ENCODE assay signal across 9 cellular contexts in genomic region chr17:74840989-74841666, GRCh38. TPM values are rescaled to one million over a fixed set of nuclear protein-coding genes. Genes with fewer than 3 reads are reported as not detected.
DNase-seq lines count a peak whose midpoint lies in the region; ATAC-seq, FAIRE-seq and TF ChIP-seq lines count a peak whose summit lies in the region.
"Had no signal": no experiment of that assay in that cellular context is flagged by ENCODE, and none has a peak within 500 bp of the region (broad histone marks: within the 10 kb centered on the region; RNA-seq: fewer than 3 reads in every experiment).

No MANE protein-coding gene starts in this region.

- H3K4me3 ChIP-seq in K562 (no peak overlapping the region), stomach smooth muscle (ENCODE audit: low read length in 2 of 2) (no peak overlapping the region), small intestine (ENCODE audit: low read depth in 1 of 2, low read length in 2 of 2) (no peak overlapping the region)
- H3K4me3 ChIP-seq: SJCRH30 had no signal

- H3K27me3 Mint-ChIP-seq in activated T-cell treated with anti-CD3 and anti-CD28 coated beads, Interleukin-2, amount 50 U/mL, for 24 hours = peaks cover 23% of the 10 kb centered on the region

- POLR2A ChIA-PET in K562 (lab: Yijun Ruan, JAX) = interaction anchor here (0.6 to 1.7 kb wide), 6 partner anchors 9 to 536 kb away, joined by 3 to 7 read pairs (median 3); partner anchors contain the start of gene FDXR

- peaks cover 25% of the 10 kb centered on the region for H3K36me3 Mint-ChIP-seq in activated T-cell treated with anti-CD3 and anti-CD28 coated beads, Interleukin-2, amount 50 U/mL, for 24 hours (ENCODE audit: low read depth)

- peak; percentile 66 for ATAC-seq in K562

- H3K9me3 Mint-ChIP-seq in activated T-cell treated with anti-CD3 and anti-CD28 coated beads, Interleukin-2, amount 50 U/mL, for 24 hours = no peaks in the 10 kb centered on the region

- H3K9me3 ChIP-seq in KOPT-K1 (ENCODE audit: insufficient read depth, low read length, poor library complexity, severe bottlenecking) (no peaks in the 10 kb centered on the region), K562 (replicated peaks; ENCODE audit: control insufficient read depth, insufficient read depth, low read depth, low read length) (no peaks in the 10 kb centered on the region), stomach smooth muscle (ENCODE audit: control insufficient read depth in 2 of 2, low read length in 2 of 2) (no peaks in the 10 kb centered on the region), small intestine (ENCODE audit: control insufficient read depth, low read depth) (no peaks in the 10 kb centered on the region)
- H3K9me3 ChIP-seq: SJCRH30 had no signal

- H3K4me1 ChIP-seq in K562 (replicated peaks in 1 of 2; ENCODE audit: control insufficient read depth in 2 of 2, insufficient read depth in 2 of 2, low read length in 2 of 2) = peaks cover 11 to 27% of the 10 kb centered on the region in 2 experiments; a peak in 4 of 5 replicates
- H3K4me1 ChIP-seq in stomach smooth muscle (ENCODE audit: control insufficient read depth, insufficient read depth, low read length) = peaks cover 30% of the 10 kb centered on the region
- H3K4me1 ChIP-seq in small intestine (ENCODE audit: control insufficient read depth in 2 of 2, insufficient read depth in 1 of 2, low read depth in 1 of 2, low read length in 1 of 2) = no peaks in the 10 kb centered on the region

- DNase-seq in K562 (ENCODE audit: extremely low read depth in 1 of 4, low spot score in 3 of 4) (peak; percentile 37 to 67 (median 56)), iris pigment epithelial cell (ENCODE audit: low read depth) (peak; percentile 34), small intestine (no peak), NCI-H345 treated with DMSO at 0.1 percent for 48 hours (lab: John Stamatoyannopoulos, UW; ENCODE audit: unreplicated experiment) (no peak), HuH-7.5 (ENCODE audit: low spot score) (no peak)
- DNase-seq in activated T-cell treated with anti-CD3 and anti-CD28 coated beads, Interleukin-2, amount 50 U/mL, for 24 hours = no peak

- H3K36me3 ChIP-seq in KOPT-K1 (ENCODE audit: insufficient read depth, low read length) (peaks cover 24% of the 10 kb centered on the region; the same call in 1 of the 2 replicates), K562 (ENCODE audit: control insufficient read depth, insufficient read depth, low read length) (no peaks in the 10 kb centered on the region), stomach smooth muscle (ENCODE audit: control insufficient read depth in 2 of 2, insufficient read depth in 2 of 2, low read length in 2 of 2) (peaks cover 0 to 1% of the 10 kb centered on the region in 2 donors), small intestine (ENCODE audit: control insufficient read depth in 2 of 2, insufficient read depth in 2 of 2, low read length in 2 of 2) (no peaks in the 10 kb centered on the region)
- H3K36me3 ChIP-seq: SJCRH30 had no signal

- H3K27ac ChIP-seq in KOPT-K1 (ENCODE audit: low read depth, low read length, poor library complexity, severe bottlenecking) (peak overlapping the region; percentile 23), K562 (ENCODE audit: extremely low read depth, low read depth, low read length) (no peak overlapping the region), stomach smooth muscle (ENCODE audit: low read length) (peak overlapping the region; percentile 31), small intestine (ENCODE audit: low read depth in 1 of 2, low read length in 1 of 2) (no peak overlapping the region)
- H3K27ac ChIP-seq: SJCRH30 had no signal

- in situ Hi-C loops in K562 (cut with MboI) = no loop called here

- peaks cover 17% of the 10 kb centered on the region; the same call in 1 of the 2 replicates for H4K20me1 ChIP-seq in K562 (replicated peaks; ENCODE audit: control insufficient read depth, insufficient read depth, low read length)

- 25% methylated on average over 10 of the region's 13 CpGs for WGBS in K562 (ENCODE audit: insufficient coverage, low coverage, missing lambda C conversion rate)
- 50 to 68% (median 62%) methylated on average over 13 of the region's 13 CpGs for WGBS in small intestine, 3 donors

- H3K4me3 Mint-ChIP-seq in activated T-cell treated with anti-CD3 and anti-CD28 coated beads, Interleukin-2, amount 50 U/mL, for 24 hours = no peak overlapping the region

- no peaks in the 10 kb centered on the region for H3K9me1 ChIP-seq in K562 (ENCODE audit: control insufficient read depth, insufficient read depth, low read length)

- H3K9ac ChIP-seq in K562 (ENCODE audit: insufficient read depth in 1 of 2, low read depth in 2 of 2, low read length in 2 of 2) = peak overlapping the region in 1 of 2 experiments; percentile 65; a peak in 2 of 4 replicates
- H3K9ac ChIP-seq in stomach smooth muscle (ENCODE audit: low read length in 2 of 2) = no peak overlapping the region

- H3K4me2 ChIP-seq in K562 (ENCODE audit: insufficient read depth, low read length) = no peak overlapping the region; the same call in 1 of the 2 replicates

- no peak for TF ChIP-seq RAD21 in K562 (CRISPR knock-in tag; conservative IDR thresholded peaks at IDR 0.05 in 1 of 2, IDR thresholded peaks at IDR 0.05 in 1 of 2)

- peak; percentile 37 for FAIRE-seq in K562 (lab: Jason Lieb, UNC)
- no peak for FAIRE-seq in small intestine (lab: Jason Lieb, UNC)

- BruUV-seq in K562 (replicated peaks; lab: Mats Ljungman, UMichigan) = no TSS peak

- TF ChIP-seq CTCF in K562 (IDR thresholded peaks at IDR 0.05 in 2 of 3, conservative IDR thresholded peaks at IDR 0.05 in 1 of 3; ENCODE audit: insufficient read depth in 2 of 3, low read depth in 1 of 3, low read length in 3 of 3) = no peak

- no peak overlapping the region for H2AFZ ChIP-seq in K562 (ENCODE audit: low read depth, low read length)

- intact Hi-C loops in K562 (cut with micrococcal nuclease) = no loop called here

- no peaks in the 10 kb centered on the region for H3K79me2 ChIP-seq in K562 (ENCODE audit: control insufficient read depth, insufficient read depth, low read length)

- H3K27me3 ChIP-seq in K562 (ENCODE audit: control insufficient read depth in 2 of 2, insufficient read depth in 2 of 2, low read length in 2 of 2) (no peaks in the 10 kb centered on the region), stomach smooth muscle (ENCODE audit: control insufficient read depth in 1 of 2, insufficient read depth in 2 of 2, low read length in 2 of 2) (peaks cover 3 to 16% of the 10 kb centered on the region in 2 donors), small intestine (ENCODE audit: control insufficient read depth in 2 of 2, insufficient read depth in 2 of 2, low read length in 2 of 2) (no peaks in the 10 kb centered on the region)
- H3K27me3 ChIP-seq: SJCRH30 had no signal

- no peak for TF ChIP-seq EP300 in K562 (IDR thresholded peaks at IDR 0.05; ENCODE audit: low read length)

- peaks cover 18% of the 10 kb centered on the region for H3K4me1 Mint-ChIP-seq in activated T-cell treated with anti-CD3 and anti-CD28 coated beads, Interleukin-2, amount 50 U/mL, for 24 hours (ENCODE audit: low read depth)

- CTCF ChIA-PET in K562 (lab: Yijun Ruan, JAX; ENCODE audit: low intra/inter-chr PET ratio) = no interaction called here

- TF ChIP-seq POLR2A in K562 (conservative IDR thresholded peaks at IDR 0.05) = no peak

- no peak overlapping the region for H3K27ac Mint-ChIP-seq in activated T-cell treated with anti-CD3 and anti-CD28 coated beads, Interleukin-2, amount 50 U/mL, for 24 hours

RNA-seq across cellular contexts. Expression of gene GRIN2C, which starts 18.6 kb away (rescaled TPM):
- 1.3 and 4.1 TPM in 2 replicates for total RNA-seq in K562 (2011; cell fraction: chromatin; rRNA removed; ENCODE audit: low replicate concordance)
- 0.66 and 1.7 TPM in 2 replicates for total RNA-seq in K562 (2011; cell fraction: nucleolus; rRNA removed)
- total RNA-seq in K562 (2011; cell fraction: nucleoplasm; rRNA removed) = 1.2 and 1.5 TPM in 2 replicates
- total RNA-seq in K562 (2014; rRNA removed) (under 0.01 and 0.16 TPM in 2 replicates), K562 (2014; rRNA removed; fragmentation: Illumina TruSeq; extraction: Trizol) (0.03 and 0.04 TPM in 2 replicates), K562 (2015; rRNA removed; fragmentation: Illumina TruSeq; extraction: Trizol) (0.07 and 0.08 TPM in 2 replicates), K562 (2021) (0.33 and 0.40 TPM in 2 replicates)
- polyA plus RNA-seq in K562 (2011; rRNA removed) (0.08 and 0.10 TPM in 2 replicates), K562 (2014; fragmentation: Illumina TruSeq; extraction: Trizol) (0.10 TPM in 1 of 2 replicates, not detected in the other), K562 (2014; fragmentation: Nextera tagmentation; extraction: Ambion mirVana) (not detected), K562 (2014; rRNA removed) (0.08 and 0.20 TPM in 2 replicates), small intestine (under 1 TPM in 1 of 3 donors, not detected in 2; 0.37 TPM)
- polyA plus RNA-seq in K562 (2011; cell fraction: cytosol; rRNA removed) = 0.04 and 0.06 TPM in 2 replicates
- 0.29 and 0.68 TPM in 2 replicates for polyA plus RNA-seq in K562 (2011; cell fraction: nucleus; rRNA removed)
- 0.16 and 0.66 TPM in 2 replicates for polyA plus RNA-seq in K562 (2012)
- 0.06 TPM in 1 of 2 replicates, not detected in the other for polyA minus RNA-seq in K562 (2011; rRNA and poly(A)+ RNA removed)
- not detected in 2 replicates for polyA minus RNA-seq in K562 (2011; cell fraction: cytosol; rRNA and poly(A)+ RNA removed)
- 0.11 and 0.27 TPM in 2 replicates for polyA minus RNA-seq in K562 (2011; cell fraction: nucleus; rRNA and poly(A)+ RNA removed)
- total RNA-seq: SJCRH30 had no signal

RNA-seq across cellular contexts. Expression of gene FDXR, which starts 31.7 kb away (rescaled TPM):
- total RNA-seq in K562 (2011; cell fraction: chromatin; rRNA removed; ENCODE audit: low replicate concordance) = 26.1 and 46.4 TPM in 2 replicates
- 39.0 and 42.5 TPM in 2 replicates for total RNA-seq in K562 (2011; cell fraction: nucleolus; rRNA removed)
- total RNA-seq in K562 (2011; cell fraction: nucleoplasm; rRNA removed) = 25.0 and 34.7 TPM in 2 replicates
- 62.2 and 76.4 TPM in 2 replicates for total RNA-seq in K562 (2014; rRNA removed)
- 8.7 and 14.3 TPM in 2 replicates for total RNA-seq in K562 (2014; rRNA removed; fragmentation: Illumina TruSeq; extraction: Trizol)
- total RNA-seq in K562 (2015; rRNA removed; fragmentation: Illumina TruSeq; extraction: Trizol) = 40.6 and 46.1 TPM in 2 replicates
- 68.7 and 70.7 TPM in 2 replicates for total RNA-seq in K562 (2021)
- 25.4 and 30.9 TPM in 2 replicates for polyA plus RNA-seq in K562 (2011; rRNA removed)
- 27.8 and 83.2 TPM in 2 replicates for polyA plus RNA-seq in K562 (2011; cell fraction: cytosol; rRNA removed)
- 47.6 and 91.7 TPM in 2 replicates for polyA plus RNA-seq in K562 (2011; cell fraction: nucleus; rRNA removed)
- polyA plus RNA-seq in K562 (2012) = 64.0 and 126 TPM in 2 replicates
- 13.6 and 40.4 TPM in 2 replicates for polyA plus RNA-seq in K562 (2014; fragmentation: Illumina TruSeq; extraction: Trizol)
- polyA plus RNA-seq in K562 (2014; fragmentation: Nextera tagmentation; extraction: Ambion mirVana) = 1 to 10 TPM in 1 of 2 experiments, under 1 TPM in 1; 0.89 to 2.8 TPM
- 58.6 and 62.9 TPM in 2 replicates for polyA plus RNA-seq in K562 (2014; rRNA removed)
- 5.2 and 10.6 TPM in 2 replicates for polyA minus RNA-seq in K562 (2011; rRNA and poly(A)+ RNA removed)
- 20.5 and 30.2 TPM in 2 replicates for polyA minus RNA-seq in K562 (2011; cell fraction: cytosol; rRNA and poly(A)+ RNA removed)
- polyA minus RNA-seq in K562 (2011; cell fraction: nucleus; rRNA and poly(A)+ RNA removed) = 22.8 and 27.3 TPM in 2 replicates
- polyA plus RNA-seq in small intestine = 10 to 100 TPM; 12.4 to 16.6 (median 12.5) TPM

RNA-seq across cellular contexts. Expression of gene FADS6, which starts 52.3 kb away (rescaled TPM):
- not detected in 2 replicates for total RNA-seq in K562 (2011; cell fraction: chromatin; rRNA removed; ENCODE audit: low replicate concordance)
- total RNA-seq in K562 (2011; cell fraction: nucleolus; rRNA removed) = 0.26 TPM in 1 of 2 replicates, not detected in the other
- total RNA-seq in K562 (2011; cell fraction: nucleoplasm; rRNA removed) = 0.29 TPM in 1 of 2 replicates, not detected in the other
- total RNA-seq in K562 (2014; rRNA removed) (not detected in 2 replicates), K562 (2014; rRNA removed; fragmentation: Illumina TruSeq; extraction: Trizol) (not detected in 2 replicates), K562 (2015; rRNA removed; fragmentation: Illumina TruSeq; extraction: Trizol) (0.22 TPM in 1 of 2 replicates, not detected in the other), K562 (2021) (not detected in 2 replicates)
- polyA plus RNA-seq in K562 (2011; rRNA removed) (0.12 and 0.18 TPM in 2 replicates), K562 (2014; fragmentation: Illumina TruSeq; extraction: Trizol) (not detected in 2 replicates), K562 (2014; fragmentation: Nextera tagmentation; extraction: Ambion mirVana) (not detected), K562 (2014; rRNA removed) (not detected in 2 replicates), small intestine (10 to 100 TPM in 2 of 3 donors, 1 to 10 TPM in 1; 2.5 to 27.3 (median 27.3) TPM)
- 0.13 and 0.36 TPM in 2 replicates for polyA plus RNA-seq in K562 (2011; cell fraction: cytosol; rRNA removed)
- 0.07 and 0.44 TPM in 2 replicates for polyA plus RNA-seq in K562 (2011; cell fraction: nucleus; rRNA removed)
- 0.08 and 0.22 TPM in 2 replicates for polyA plus RNA-seq in K562 (2012)
- not detected in 2 replicates for polyA minus RNA-seq in K562 (2011; rRNA and poly(A)+ RNA removed)
- 0.38 TPM in 1 of 2 replicates, not detected in the other for polyA minus RNA-seq in K562 (2011; cell fraction: cytosol; rRNA and poly(A)+ RNA removed)
- polyA minus RNA-seq in K562 (2011; cell fraction: nucleus; rRNA and poly(A)+ RNA removed) = not detected in 2 replicates
- total RNA-seq: SJCRH30 had no signal

Comparison
In these comparisons a context has a peak if more than half of its experiments do, and no peak if none do; other contexts are left out.
1. H3K27ac ChIP-seq: peak in KOPT-K1 (single experiment) and stomach smooth muscle (single experiment); none in K562 (single experiment) and small intestine (0 of 2).
2. DNase-seq: peak in K562 (4 of 4) and iris pigment epithelial cell (single experiment); none in activated T-cell treated with anti-CD3 and anti-CD28 coated beads, Interleukin-2, amount 50 U/mL, for 24 hours (single experiment), small intestine (single experiment), NCI-H345 treated with DMSO at 0.1 percent for 48 hours (single experiment) and HuH-7.5 (single experiment).